10 cellular contexts compared by ENCODE assay signal in genomic region chr12:51322452-51322851, GRCh38.
DNase-seq lines count a peak whose midpoint lies in the region; ATAC-seq and TF ChIP-seq lines count a peak whose summit lies in the region.
"Had no signal": no experiment of that assay in that cellular context is flagged by ENCODE, and none has a peak within 500 bp of the region (broad histone marks: within the 10 kb centered on the region; RNA-seq: fewer than 3 reads in every experiment).

No MANE protein-coding gene starts in this region.

- no peak overlapping the region for H2AFZ ChIP-seq in OCI-LY3 (ENCODE audit: low read depth, low read length)

- peak overlapping the region; percentile 90; the same call in 1 of the 2 replicates for H3K4me3 ChIP-seq in OCI-LY3 (ENCODE audit: low read length)
- H3K4me3 ChIP-seq: MG63 had no signal

- peaks cover 23% of the 10 kb centered on the region for H3K79me2 ChIP-seq in OCI-LY3 (ENCODE audit: low read length)

- H3K9ac ChIP-seq in OCI-LY3 (ENCODE audit: low read length) = no peak overlapping the region

- peaks cover 11% of the 10 kb centered on the region for H3K36me3 ChIP-seq in OCI-LY3 (replicated peaks; ENCODE audit: low read depth, low read length)
- H3K36me3 ChIP-seq: MG63 had no signal

- H3K4me1 Mint-ChIP-seq in central memory CD8-positive, alpha-beta T cell = peaks cover 88% of the 10 kb centered on the region

- H3K4me3 Mint-ChIP-seq in central memory CD8-positive, alpha-beta T cell = peak overlapping the region; percentile 95

- peak overlapping the region; percentile 95 for H3K4me2 ChIP-seq in OCI-LY3 (ENCODE audit: low read length)

- H3K36me3 Mint-ChIP-seq in central memory CD8-positive, alpha-beta T cell (ENCODE audit: insufficient read depth) = peaks cover 38% of the 10 kb centered on the region

- no peak overlapping the region for H3K27ac ChIP-seq in OCI-LY3 (ENCODE audit: low read length)

- no peaks in the 10 kb centered on the region for H3K9me3 Mint-ChIP-seq in central memory CD8-positive, alpha-beta T cell

- no peaks in the 10 kb centered on the region for H3K27me3 Mint-ChIP-seq in central memory CD8-positive, alpha-beta T cell

- H3K27ac Mint-ChIP-seq in central memory CD8-positive, alpha-beta T cell (ENCODE audit: low read depth) = peak overlapping the region; percentile 96

- DNase-seq in GM10248 (ENCODE audit: extremely low spot score) (peak; percentile 62), GF-D8 (lab: John Stamatoyannopoulos, UW) (no peak), RKO (ENCODE audit: low spot score) (no peak)
- no peak for DNase-seq in central memory CD8-positive, alpha-beta T cell (ENCODE audit: low spot score in 2 of 2)
- DNase-seq in stimulated activated CD4-positive, alpha-beta T cell treated with anti-CD3 and anti-CD28 coated beads, Interleukin-1b, Interleukin-23, amount 100 ng/mL, for 48 hours = peak; percentile 61
- DNase-seq: DMS53, MG63 had no signal

- CTCF ChIA-PET in GM10248 (lab: Yijun Ruan, JAX) = interaction anchor here (0.9 to 8.4 kb wide), 4 partner anchors 11 to 39 kb away, joined by 3 to 54 read pairs (median 3); no protein-coding TSS in a partner anchor

- POLR2A ChIA-PET in GM10248 (lab: Yijun Ruan, JAX) = no interaction called here

- no peak for TF ChIP-seq CTCF in GM10248 (IDR thresholded peaks at IDR 0.05; ENCODE audit: control extremely low read depth, extremely low read depth, low read depth, missing control alignments)
- TF ChIP-seq CTCF in OCI-LY3 (IDR thresholded peaks at IDR 0.05; ENCODE audit: low read depth, low read length) = no peak

- no peaks in the 10 kb centered on the region for H4K20me1 ChIP-seq in OCI-LY3 (ENCODE audit: insufficient read depth, low read length)

- no peak for ATAC-seq in central memory CD8-positive, alpha-beta T cell (replicated peaks; ENCODE audit: extremely low read depth, poor library complexity, severe bottlenecking)
- ATAC-seq in HG02885 (IDR thresholded peaks at IDR 0.05; ENCODE audit: poor library complexity, unreplicated experiment) (no peak), HG03442 (IDR thresholded peaks at IDR 0.05; ENCODE audit: unreplicated experiment) (no peak)

- H3K27me3 ChIP-seq in OCI-LY3 (ENCODE audit: low read depth, low read length) = no peaks in the 10 kb centered on the region
- H3K27me3 ChIP-seq: MG63 had no signal

- no peaks in the 10 kb centered on the region for H3K9me3 ChIP-seq in OCI-LY3 (ENCODE audit: insufficient read depth, low read length)
- H3K9me3 ChIP-seq: MG63 had no signal

- peaks cover 37% of the 10 kb centered on the region for H3K4me1 ChIP-seq in OCI-LY3 (ENCODE audit: low read length)

Comparison
In these comparisons a context has a peak if more than half of its experiments do, and no peak if none do; other contexts are left out.
1. DNase-seq: peak in GM10248 (single experiment) and stimulated activated CD4-positive, alpha-beta T cell treated with anti-CD3 and anti-CD28 coated beads, Interleukin-1b, Interleukin-23, amount 100 ng/mL, for 48 hours (single experiment); none in central memory CD8-positive, alpha-beta T cell (0 of 2), GF-D8 (single experiment) and RKO (single experiment).